ENCODE assay signal across 11 cellular contexts in the genomic region with DNA sequence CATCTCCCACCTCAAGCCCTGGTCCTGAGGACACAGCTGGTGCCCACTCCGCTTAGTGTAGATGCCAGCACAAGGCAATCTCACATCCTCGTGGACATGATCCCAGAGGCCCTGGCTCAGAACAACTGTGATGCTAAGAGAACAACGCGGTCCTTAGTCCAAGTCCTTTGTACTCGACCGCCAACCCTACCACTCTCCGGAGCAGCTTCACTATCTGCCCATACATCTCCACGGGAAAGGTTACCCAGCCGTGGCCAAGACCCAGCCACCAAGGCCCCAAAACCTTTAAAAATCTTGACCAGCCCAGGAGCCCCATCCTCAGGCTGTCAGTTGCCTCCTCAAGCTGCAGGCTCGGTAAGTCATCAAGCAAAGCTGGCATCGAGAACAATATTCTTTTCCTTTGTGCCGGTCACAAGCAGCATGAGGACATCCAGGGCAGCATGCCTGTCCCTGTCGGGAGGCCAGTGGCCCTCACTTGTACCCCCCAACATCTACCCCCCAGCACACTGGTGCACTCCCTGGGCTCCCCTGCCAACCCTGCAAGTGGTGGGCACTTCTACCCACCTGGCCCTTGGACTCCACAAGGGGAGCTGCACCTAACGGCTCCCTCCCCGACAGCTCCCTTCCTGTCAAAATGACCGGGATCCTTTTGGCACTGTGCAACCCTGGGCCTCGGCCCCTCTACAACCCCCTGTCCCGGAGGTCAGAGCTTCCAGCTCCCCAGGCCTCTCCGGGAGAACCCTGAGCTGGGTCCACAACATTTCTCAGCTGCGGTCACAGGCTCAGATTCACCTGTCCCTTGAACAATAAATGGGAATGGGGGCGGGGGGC. TPM values are rescaled to one million over a fixed set of nuclear protein-coding genes. Genes with fewer than 3 reads are reported as not detected.
A peak's percentile ranks its signal among the peaks of the same experiment; 100 is the strongest.
DNase-seq lines count a peak whose midpoint lies in the region; ATAC-seq and TF ChIP-seq lines count a peak whose summit lies in the region.
"Had no signal": no experiment of that assay in that cellular context is flagged by ENCODE, and none has a peak within 500 bp of the region (broad histone marks: within the 10 kb centered on the region; RNA-seq: fewer than 3 reads in every experiment).

No MANE protein-coding gene starts in this region.

- intact Hi-C loops in Right ventricle myocardium superior (cut with DNase I), result no loop called here
- intact Hi-C loops in vagina (cut with DNase I), result loop anchor here (5.0 kb wide), 1 partner anchor 35 kb away; no protein-coding TSS in a partner anchor

- peak overlapping the region; percentile 48 for H2AK5ac ChIP-seq in neuronal stem cell (ENCODE audit: low read depth, low read length)

- TF ChIP-seq CTCF in right atrium auricular region (IDR thresholded peaks at IDR 0.05), result no peak
- TF ChIP-seq CTCF in fibroblast of lung (conservative IDR thresholded peaks at IDR 0.05 in 1 of 2, IDR thresholded peaks at IDR 0.05 in 1 of 2; ENCODE audit: low read depth in 1 of 2, low read length in 2 of 2), result no peak
- TF ChIP-seq CTCF in vagina (IDR thresholded peaks at IDR 0.05), result no peak

- H3K4me1 ChIP-seq in right atrium auricular region (peaks cover 0 to 69% of the 10 kb centered on the region in 2 donors), fibroblast of lung (ENCODE audit: control insufficient read depth, extremely low read depth, insufficient read depth, low read length) (peaks cover 33% of the 10 kb centered on the region), neuronal stem cell (ENCODE audit: control insufficient read depth in 2 of 2, insufficient read depth in 1 of 2, low read depth in 1 of 2, low read length in 2 of 2) (peaks cover 27 to 34% of the 10 kb centered on the region in 2 donors), vagina (peaks cover 77% of the 10 kb centered on the region)

- no peaks in the 10 kb centered on the region for H3K9me3 ChIP-seq in right atrium auricular region
- no peaks in the 10 kb centered on the region for H3K9me3 ChIP-seq in fibroblast of lung (ENCODE audit: control insufficient read depth, insufficient read depth, low read depth, low read length)
- no peaks in the 10 kb centered on the region for H3K9me3 ChIP-seq in neuronal stem cell (replicated peaks in 1 of 2; ENCODE audit: control insufficient read depth in 2 of 2, insufficient read depth in 1 of 2, low read depth in 1 of 2, low read length in 2 of 2)
- no peaks in the 10 kb centered on the region for H3K9me3 ChIP-seq in vagina

- H2AFZ ChIP-seq in fibroblast of lung (ENCODE audit: low read length) (no peak overlapping the region), neuronal stem cell (ENCODE audit: low read length) (no peak overlapping the region)
- H2AFZ ChIP-seq: parathyroid adenoma had no signal

- H4K91ac ChIP-seq in neuronal stem cell (ENCODE audit: low read depth, low read length, poor library complexity), result no peak overlapping the region

- H3K9ac ChIP-seq in fibroblast of lung (ENCODE audit: insufficient read depth, low read length) (no peak overlapping the region), neuronal stem cell (ENCODE audit: low read depth, low read length, poor library complexity) (peak overlapping the region; percentile 57)
- H3K9ac ChIP-seq: parathyroid adenoma had no signal

- no peak overlapping the region for H2BK120ac ChIP-seq in neuronal stem cell (ENCODE audit: low read depth, low read length)

- no peak overlapping the region for H2BK15ac ChIP-seq in neuronal stem cell (ENCODE audit: low read length)

- peaks cover 65% of the 10 kb centered on the region for H3K79me2 ChIP-seq in fibroblast of lung (ENCODE audit: control insufficient read depth, insufficient read depth, low read length)
- H3K79me2 ChIP-seq: parathyroid adenoma had no signal

- H3K4me2 ChIP-seq in fibroblast of lung (ENCODE audit: extremely low read depth, insufficient read depth, low read length) (peak overlapping the region; percentile 70), neuronal stem cell (ENCODE audit: insufficient read depth, low read length, poor library complexity, severe bottlenecking) (no peak overlapping the region)

- H3K14ac ChIP-seq in neuronal stem cell (ENCODE audit: low read length), result no peak overlapping the region

- no peak overlapping the region for H2BK5ac ChIP-seq in neuronal stem cell (ENCODE audit: low read length)

- TF ChIP-seq POLR2A in vagina (IDR thresholded peaks at IDR 0.05), result no peak

- H3K36me3 ChIP-seq in right atrium auricular region (no peaks in the 10 kb centered on the region), fibroblast of lung (ENCODE audit: control insufficient read depth, insufficient read depth, low read length) (peaks cover 2% of the 10 kb centered on the region), neuronal stem cell (replicated peaks in 1 of 2; ENCODE audit: control insufficient read depth in 2 of 2, insufficient read depth in 2 of 2, low read length in 2 of 2) (no peaks in the 10 kb centered on the region), vagina (no peaks in the 10 kb centered on the region)

- H3K79me1 ChIP-seq in neuronal stem cell (ENCODE audit: low read depth, low read length), result peaks cover 18% of the 10 kb centered on the region

- no peaks in the 10 kb centered on the region for H4K20me1 ChIP-seq in fibroblast of lung (ENCODE audit: control insufficient read depth, extremely low read depth, insufficient read depth, low read length)

- no peaks in the 10 kb centered on the region for H3K27me3 ChIP-seq in right atrium auricular region
- no peaks in the 10 kb centered on the region for H3K27me3 ChIP-seq in fibroblast of lung (ENCODE audit: control insufficient read depth, insufficient read depth, low read length)
- peaks cover 0 to 16% (median 0%) of the 10 kb centered on the region in 3 experiments for H3K27me3 ChIP-seq in neuronal stem cell (ENCODE audit: control insufficient read depth in 3 of 3, insufficient read depth in 3 of 3, low read depth in 1 of 3, low read length in 3 of 3)
- H3K27me3 ChIP-seq in vagina, result no peaks in the 10 kb centered on the region

- no CpG with 5 or more reads among the region's 21 CpGs for WGBS in neuronal stem cell (ENCODE audit: extremely low coverage in 2 of 2, insufficient read length in 2 of 2, insufficient replicate concordance in 1 of 2), 2 donors

- H3K4me3 ChIP-seq in right atrium auricular region (no peak overlapping the region), fibroblast of lung (replicated peaks in 1 of 4; ENCODE audit: control extremely low read depth in 1 of 4, insufficient read depth in 1 of 4, low read depth in 3 of 4, low read length in 4 of 4) (peak overlapping the region in 3 of 4 experiments; percentile 9 to 93 (median 10)), neuronal stem cell (ENCODE audit: low read length in 2 of 2) (no peak overlapping the region), vagina (peak overlapping the region; percentile 63 to 87)

- no peak overlapping the region for H3K4ac ChIP-seq in neuronal stem cell (ENCODE audit: low read length)

- ATAC-seq in Right ventricle myocardium superior (ENCODE audit: poor library complexity), result no peak
- ATAC-seq in HG02973 (IDR thresholded peaks at IDR 0.05; ENCODE audit: unreplicated experiment), result no peak
- no peak for ATAC-seq in HG02610 (IDR thresholded peaks at IDR 0.05; ENCODE audit: unreplicated experiment)

- peak overlapping the region in 1 of 2 donors; percentile 71 for H3K27ac ChIP-seq in right atrium auricular region
- peak overlapping the region; percentile 25 for H3K27ac ChIP-seq in fibroblast of lung (ENCODE audit: insufficient read depth, low read length)
- no peak overlapping the region for H3K27ac ChIP-seq in neuronal stem cell (replicated peaks; ENCODE audit: low read length)
- peak overlapping the region; percentile 85 for H3K27ac ChIP-seq in vagina
- H3K27ac ChIP-seq: parathyroid adenoma had no signal

- H2BK12ac ChIP-seq in neuronal stem cell (ENCODE audit: low read length), result peak overlapping the region; percentile 68

- DNase-seq in Right ventricle myocardium superior (peak; percentile 36), right atrium auricular region (ENCODE audit: low spot score) (no peak), fibroblast of lung (ENCODE audit: low read depth in 2 of 2) (no peak), neuronal stem cell (ENCODE audit: low spot score) (no peak), vagina (ENCODE audit: extremely low spot score in 2 of 2) (no peak), ecto neural progenitor cell (ENCODE audit: low spot score) (no peak)
- DNase-seq: NCI-H1436; stimulated activated CD8-positive, alpha-beta memory T cell treated with anti-CD3 and anti-CD28 coated beads, Interleukin-4, amount 100 ng/mL, for 48 hours had no signal

- no peak overlapping the region for H4K8ac ChIP-seq in neuronal stem cell (ENCODE audit: low read depth, low read length)

- no peak overlapping the region for H3K18ac ChIP-seq in neuronal stem cell (ENCODE audit: low read length)

- no peak overlapping the region for H3K23ac ChIP-seq in neuronal stem cell (ENCODE audit: low read depth, low read length, poor library complexity)

RNA-seq across cellular contexts. Expression of gene OSBPL5, which starts 2.5 kb away (rescaled TPM):
- total RNA-seq in Right ventricle myocardium superior (15.3 TPM), right atrium auricular region (10 to 100 TPM; 11.1 to 17.8 TPM), fibroblast of lung (33.9 and 49.0 TPM in 2 replicates), vagina (88.4 TPM)
- polyA plus RNA-seq in fibroblast of lung, result 10.1 and 12.4 TPM in 2 replicates
- polyA plus RNA-seq in fibroblast of lung (2012), result 25.2 and 39.1 TPM in 2 replicates
- polyA minus RNA-seq in fibroblast of lung (ENCODE audit: low replicate concordance), result 28.9 and 38.6 TPM in 2 replicates
- polyA plus RNA-seq in neuronal stem cell (2013, experiment 1 of 2), result 9.5 TPM
- 9.7 TPM for polyA plus RNA-seq in neuronal stem cell (2013, experiment 2 of 2)

RNA-seq across cellular contexts. Expression of gene MRGPRG, which starts 56.0 kb away (rescaled TPM):
- total RNA-seq in Right ventricle myocardium superior (not detected), right atrium auricular region (not detected), fibroblast of lung (not detected in 2 replicates), vagina (not detected)
- not detected in 2 replicates for polyA plus RNA-seq in fibroblast of lung
- not detected in 2 replicates for polyA plus RNA-seq in fibroblast of lung (2012)
- polyA minus RNA-seq in fibroblast of lung (ENCODE audit: low replicate concordance), result not detected in 2 replicates
- not detected for polyA plus RNA-seq in neuronal stem cell (2013, experiment 1 of 2)
- not detected for polyA plus RNA-seq in neuronal stem cell (2013, experiment 2 of 2)

Comparison
In these comparisons a context has a peak if more than half of its experiments do, and no peak if none do; other contexts are left out.
1. H3K4me3 ChIP-seq: peak in fibroblast of lung (3 of 4) and vagina (2 of 2); none in right atrium auricular region (0 of 2) and neuronal stem cell (0 of 2).